Comparison of ENCODE assay signal across 8 cellular contexts in the genomic region with DNA sequence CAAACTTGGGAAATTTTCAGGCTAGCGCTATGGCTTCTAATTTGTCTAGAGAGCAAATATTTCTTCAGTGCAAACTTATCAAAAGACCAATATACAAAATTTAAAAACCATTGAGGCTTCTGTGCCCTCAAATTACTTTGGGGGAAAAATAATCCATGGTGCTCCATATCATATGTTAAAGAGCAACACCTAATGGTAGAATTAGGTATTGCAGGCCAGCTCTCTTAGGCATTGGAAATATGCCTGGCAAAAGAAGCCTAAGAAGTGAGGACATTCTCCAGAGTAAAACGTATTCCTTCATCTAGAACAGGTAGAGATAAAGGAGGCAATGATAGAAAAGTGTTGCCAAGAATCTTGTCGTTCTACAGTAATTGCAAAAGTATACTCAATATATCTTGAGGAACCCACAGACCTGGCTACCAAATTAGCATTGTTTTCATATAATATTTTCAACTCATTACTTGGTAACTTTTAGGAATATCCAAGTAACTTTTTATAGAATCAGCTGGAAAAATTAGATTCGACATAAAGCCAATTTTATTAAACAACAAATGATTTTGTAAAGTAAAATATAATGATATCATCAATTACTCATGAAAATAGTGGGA.
DNase-seq lines count a peak whose midpoint lies in the region; ATAC-seq, FAIRE-seq and TF ChIP-seq lines count a peak whose summit lies in the region.

No MANE protein-coding gene starts in this region.

- WGBS in heart right ventricle, 2 donors: 62 to 66% methylated on average over 4 of the region's 4 CpGs
- WGBS in gastroesophageal sphincter (ENCODE audit: low coverage in 1 of 2), 2 donors: 65 to 71% methylated on average over 4 of the region's 4 CpGs
- 76 to 84% methylated on average over 4 of the region's 4 CpGs for WGBS in lower leg skin, 2 donors

- TF ChIP-seq CTCF in heart right ventricle (IDR thresholded peaks at IDR 0.05) (peak; percentile 27 to 76 (median 53)), OCI-LY3 (IDR thresholded peaks at IDR 0.05; ENCODE audit: low read depth, low read length) (peak; percentile 91), gastroesophageal sphincter (IDR thresholded peaks at IDR 0.05) (peak; percentile 19 to 52 (median 30)), lower leg skin (IDR thresholded peaks at IDR 0.05) (no peak)

- H3K4me3 ChIP-seq in heart right ventricle (no peak overlapping the region), OCI-LY3 (ENCODE audit: low read length) (no peak overlapping the region), gastroesophageal sphincter (no peak overlapping the region), lower leg skin (ENCODE audit: low read depth, poor library complexity, severe bottlenecking) (no peak overlapping the region)

- H3K36me3 ChIP-seq in heart right ventricle (no peaks in the 10 kb centered on the region), OCI-LY3 (replicated peaks; ENCODE audit: low read depth, low read length) (no peaks in the 10 kb centered on the region), gastroesophageal sphincter (no peaks in the 10 kb centered on the region)

- no peak for TF ChIP-seq POLR2A in gastroesophageal sphincter (IDR thresholded peaks at IDR 0.05)
- no peak for TF ChIP-seq POLR2A in lower leg skin (IDR thresholded peaks at IDR 0.05)

- FAIRE-seq in urothelium cell line (lab: Jason Lieb, UNC): no peak

- H3K4me1 ChIP-seq in heart right ventricle (no peaks in the 10 kb centered on the region), OCI-LY3 (ENCODE audit: low read length) (peaks cover 26% of the 10 kb centered on the region), gastroesophageal sphincter (no peaks in the 10 kb centered on the region)

- no peaks in the 10 kb centered on the region for H4K20me1 ChIP-seq in OCI-LY3 (ENCODE audit: insufficient read depth, low read length)

- H3K9me3 ChIP-seq in heart right ventricle (peaks cover 0 to 21% (median 5%) of the 10 kb centered on the region in 11 donors), OCI-LY3 (ENCODE audit: insufficient read depth, low read length) (no peaks in the 10 kb centered on the region; the same call in none of the 2 replicates), gastroesophageal sphincter (peaks cover 0 to 4% (median 0%) of the 10 kb centered on the region in 3 donors)

- H2AFZ ChIP-seq in OCI-LY3 (ENCODE audit: low read depth, low read length): no peak overlapping the region

- no peak overlapping the region for H3K4me2 ChIP-seq in OCI-LY3 (ENCODE audit: low read length)

- DNase-seq in heart right ventricle: no peak
- no peak for DNase-seq in Right ventricle myocardium superior
- DNase-seq in urothelium cell line (ENCODE audit: low spot score): peak; percentile 23
- no peak for DNase-seq in lower leg skin (ENCODE audit: low spot score in 2 of 2)

- ATAC-seq in heart right ventricle: no peak
- ATAC-seq in Right ventricle myocardium superior (ENCODE audit: poor library complexity): no peak
- no peak for ATAC-seq in gastroesophageal sphincter
- ATAC-seq in GM18517 (IDR thresholded peaks at IDR 0.05; ENCODE audit: unreplicated experiment): no peak
- no peak for ATAC-seq in HG02623 (IDR thresholded peaks at IDR 0.05; ENCODE audit: unreplicated experiment)

- no peak for TF ChIP-seq EP300 in gastroesophageal sphincter (IDR thresholded peaks at IDR 0.05)

- H3K27ac ChIP-seq in heart right ventricle (no peak overlapping the region), OCI-LY3 (ENCODE audit: low read length) (no peak overlapping the region), gastroesophageal sphincter (no peak overlapping the region)

- intact Hi-C loops in heart right ventricle (cut with DNase I) (no loop called here), Right ventricle myocardium superior (cut with DNase I) (no loop called here), lower leg skin (cut with DNase I; ENCODE audit: low total_unique reads) (no loop called here)

- no peak overlapping the region for H3K9ac ChIP-seq in OCI-LY3 (ENCODE audit: low read length)

- H3K27me3 ChIP-seq in heart right ventricle: no peaks in the 10 kb centered on the region
- no peaks in the 10 kb centered on the region for H3K27me3 ChIP-seq in OCI-LY3 (ENCODE audit: low read depth, low read length)
- H3K27me3 ChIP-seq in gastroesophageal sphincter: no peaks in the 10 kb centered on the region

- no peaks in the 10 kb centered on the region for H3K79me2 ChIP-seq in OCI-LY3 (ENCODE audit: low read length)

Comparison
In these comparisons a context has a peak if more than half of its experiments do, and no peak if none do; other contexts are left out.
1. CTCF ChIP-seq: peak in heart right ventricle (9 of 9), OCI-LY3 (single experiment) and gastroesophageal sphincter (4 of 4); none in lower leg skin (0 of 3).